Comparison of ENCODE assay signal across 29 cellular contexts in genomic region chr5:102018279-102018678, GRCh38.
"Had no signal": no experiment of that assay in that cellular context is flagged by ENCODE, and none has a peak within 500 bp of the region (broad histone marks: within the 10 kb centered on the region; RNA-seq: fewer than 3 reads in every experiment).

No MANE protein-coding gene starts in this region.

- DNase-seq: activated CD4-positive, alpha-beta memory T cell treated with anti-CD3 and anti-CD28 coated beads for 36 hours; activated CD4-positive, alpha-beta T cell treated with anti-CD3 and anti-CD28 coated beads for 36 hours; activated CD4-positive, alpha-beta T cell treated with anti-CD3 and anti-CD28 coated beads, Interleukin-2, amount 10 ng/mL, durations not matched to agents 24 days and 14 days; activated CD4-positive, CD25-positive, alpha-beta regulatory T cell; activated CD4-positive, CD25-positive, alpha-beta regulatory T cell treated with anti-CD3 and anti-CD28 coated beads, Interleukin-2, amount 50 U/mL, for 72 hours; activated CD8-positive, alpha-beta memory T cell treated with anti-CD3 and anti-CD28 coated beads, Interleukin-2, amount 10 ng/mL, durations not matched to agents 7 days and 5 days; activated CD8-positive, alpha-beta memory T cell treated with anti-CD3 and anti-CD28 coated beads, Interleukin-2, amount 50 U/mL, for 4 hours; activated CD8-positive, alpha-beta T cell treated with anti-CD3 and anti-CD28 coated beads, Interleukin-2, amount 10 ng/mL, durations not matched to agents 7 days and 5 days; activated effector memory CD4-positive, alpha-beta T cell treated with anti-CD3 and anti-CD28 coated beads, Interleukin-2, amount 50 U/mL, for 16 hours; activated naive CD4-positive, alpha-beta T cell treated with anti-CD3 and anti-CD28 coated beads for 36 hours; activated naive CD8-positive, alpha-beta T cell treated with anti-CD3 and anti-CD28 coated beads for 36 hours; activated naive CD8-positive, alpha-beta T cell treated with anti-CD3 and anti-CD28 coated beads, Interleukin-2, amount 50 U/mL, for 24 hours; activated T-cell treated with anti-CD3 and anti-CD28 coated beads, Interleukin-2, amount 50 U/mL, for 1 hour; activated T-cell treated with anti-CD3 and anti-CD28 coated beads, Interleukin-2, amount 50 U/mL, for 48 hours; adrenal gland; amygdala; body of pancreas; caudate nucleus; cortex of kidney; dermis blood vessel endothelial cell; effector CD8-positive, alpha-beta T cell; foreskin fibroblast; T-helper 17 cell; T1000; WERI-Rb-1 had no signal

- H3K36me3 ChIP-seq: adrenal gland, heart left ventricle, WERI-Rb-1 had no signal

- FAIRE-seq: colon, frontal cortex had no signal

- ATAC-seq: activated CD4-positive, alpha-beta T cell treated with anti-CD3 and anti-CD28 coated beads for 36 hours; activated CD8-positive, alpha-beta memory T cell treated with anti-CD3 and anti-CD28 coated beads, Interleukin-2, amount 10 ng/mL, durations not matched to agents 7 days and 5 days; activated CD8-positive, alpha-beta T cell treated with anti-CD3 and anti-CD28 coated beads, Interleukin-2, amount 10 ng/mL, durations not matched to agents 7 days and 5 days; activated naive CD8-positive, alpha-beta T cell treated with anti-CD3 and anti-CD28 coated beads, Interleukin-2, amount 50 U/mL, for 24 hours; body of pancreas; esophagus mucosa; heart left ventricle; T-helper 17 cell had no signal

- H3K4me3 ChIP-seq: adrenal gland, body of pancreas, heart left ventricle had no signal

- H3K27ac ChIP-seq: adrenal gland, body of pancreas, heart left ventricle, WERI-Rb-1 had no signal

- H3K9me3 ChIP-seq: adrenal gland, body of pancreas had no signal

- H3K27me3 ChIP-seq: adrenal gland, body of pancreas, heart left ventricle had no signal

- H3K4me1 ChIP-seq: adrenal gland, body of pancreas, heart left ventricle had no signal
